ENCODE assay signal across 1 cellular context in genomic region chr2:105037572-105038382, GRCh38.
A peak's percentile ranks its signal among the peaks of the same experiment; 100 is the strongest.
TF ChIP-seq lines count a peak whose summit lies in the region.

Gene MRPS9, plus strand, starts transcription at chr2:105038069. Its CDS starts 24 bp downstream, at chr2:105038093.

TF ChIP-seq in HepG2, 621 proteins besides CTCF, POLR2A, EP300 and RAD21 (continued from another document and continues in another):
- TF ChIP-seq FOXP1 (IDR thresholded peaks at IDR 0.05) (no peak), FOXP1 (CRISPR knock-in tag; IDR thresholded peaks at IDR 0.05) (no peak; the same call in 1 of the 2 replicates), HMG20A (CRISPR knock-in tag; IDR thresholded peaks at IDR 0.05; ENCODE audit: borderline replicate concordance) (no peak), KDM2A (CRISPR knock-in tag; IDR thresholded peaks at IDR 0.05; ENCODE audit: borderline replicate concordance, low read depth) (peak; percentile 86), SOX5 (CRISPR knock-in tag; IDR thresholded peaks at IDR 0.05; ENCODE audit: borderline replicate concordance) (no peak), ZNF451 (CRISPR knock-in tag; IDR thresholded peaks at IDR 0.05) (no peak), ZNF619 (CRISPR knock-in tag; IDR thresholded peaks at IDR 0.05) (peak; percentile 93), ARID2 (CRISPR knock-in tag; IDR thresholded peaks at IDR 0.05; ENCODE audit: borderline replicate concordance) (peak; percentile 85), ZFP82 (CRISPR knock-in tag; IDR thresholded peaks at IDR 0.05; ENCODE audit: borderline replicate concordance) (peak; percentile 75; the same call in 1 of the 2 replicates), ZNF24 (IDR thresholded peaks at IDR 0.05) (no peak), CHD4 (IDR thresholded peaks at IDR 0.05; ENCODE audit: borderline replicate concordance, low read length) (no peak), ATF5 (CRISPR knock-in tag; IDR thresholded peaks at IDR 0.05; ENCODE audit: low read depth) (0 out of 2 replicates have a peak, but pooled peaks have one; percentile 43), ZNF510 (CRISPR knock-in tag; IDR thresholded peaks at IDR 0.05; ENCODE audit: low read depth) (peak; percentile 83; the same call in 1 of the 2 replicates), BRCA1 (CRISPR knock-in tag; IDR thresholded peaks at IDR 0.05) (no peak), ZNF441 (CRISPR knock-in tag; IDR thresholded peaks at IDR 0.05; ENCODE audit: borderline replicate concordance) (peak; percentile 18; the same call in 1 of the 2 replicates), ZNF446 (CRISPR knock-in tag; IDR thresholded peaks at IDR 0.05) (no peak), ZEB1 (IDR thresholded peaks at IDR 0.05; ENCODE audit: insufficient replicate concordance, low read depth) (no peak), ZBTB7A (CRISPR knock-in tag; IDR thresholded peaks at IDR 0.05) (no peak), TMF1 (CRISPR knock-in tag; IDR thresholded peaks at IDR 0.05; ENCODE audit: low read depth) (0 out of 2 replicates have a peak, but pooled peaks have one; percentile 24), SIX4 (CRISPR knock-in tag; IDR thresholded peaks at IDR 0.05) (no peak), MIER3 (CRISPR knock-in tag; IDR thresholded peaks at IDR 0.05; ENCODE audit: borderline replicate concordance) (peak; percentile 62; the same call in 1 of the 2 replicates), ELF4 (CRISPR knock-in tag; IDR thresholded peaks at IDR 0.05; ENCODE audit: borderline replicate concordance) (no peak), ZNF234 (CRISPR knock-in tag; conservative IDR thresholded peaks at IDR 0.05) (no peak), HNF4A (CRISPR knock-in tag; IDR thresholded peaks at IDR 0.05) (no peak), ZBTB33 (CRISPR knock-in tag; IDR thresholded peaks at IDR 0.05) (no peak), NR3C1 (CRISPR knock-in tag; IDR thresholded peaks at IDR 0.05) (no peak), NAIF1 (CRISPR knock-in tag; IDR thresholded peaks at IDR 0.05; ENCODE audit: borderline replicate concordance) (no peak), FOXA3 (CRISPR knock-in tag; IDR thresholded peaks at IDR 0.05) (no peak; the same call in 1 of the 2 replicates), KDM3A (CRISPR knock-in tag; IDR thresholded peaks at IDR 0.05; ENCODE audit: low read depth) (peak; percentile 16; the same call in 1 of the 2 replicates), ATAD3A (CRISPR knock-in tag; IDR thresholded peaks at IDR 0.05) (0 out of 2 replicates have a peak, but pooled peaks have one; percentile 27), TCF12 (IDR thresholded peaks at IDR 0.05) (no peak), TCF12 (CRISPR knock-in tag; IDR thresholded peaks at IDR 0.05) (peak; percentile 84; the same call in 1 of the 2 replicates), PLRG1 (conservative IDR thresholded peaks at IDR 0.05) (no peak), CCDC6 (CRISPR knock-in tag; IDR thresholded peaks at IDR 0.05) (no peak), KMT2A (CRISPR knock-in tag; IDR thresholded peaks at IDR 0.05) (no peak; the same call in none of the 2 replicates), FOXM1 (CRISPR knock-in tag; IDR thresholded peaks at IDR 0.05) (no peak), LBX2 (CRISPR knock-in tag; IDR thresholded peaks at IDR 0.05; ENCODE audit: borderline replicate concordance) (peak; percentile 47; the same call in 1 of the 2 replicates), HHEX (CRISPR knock-in tag; IDR thresholded peaks at IDR 0.05) (peak; percentile 37; the same call in 1 of the 2 replicates), ZNF781 (CRISPR knock-in tag; IDR thresholded peaks at IDR 0.05; ENCODE audit: borderline replicate concordance, not compliant biosample characterization) (peak; percentile 85)
- TF ChIP-seq, protein P1, sequence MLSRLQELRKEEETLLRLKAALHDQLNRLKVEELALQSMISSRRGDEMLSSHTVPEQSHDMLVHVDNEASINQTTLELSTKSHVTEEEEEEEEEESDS (CRISPR knock-in tag; IDR thresholded peaks at IDR 0.05; ENCODE audit: borderline replicate concordance) = peak; percentile 47; the same call in 1 of the 2 replicates
- TF ChIP-seq, protein P2, sequence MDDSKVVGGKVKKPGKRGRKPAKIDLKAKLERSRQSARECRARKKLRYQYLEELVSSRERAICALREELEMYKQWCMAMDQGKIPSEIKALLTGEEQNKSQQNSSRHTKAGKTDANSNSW (CRISPR knock-in tag; IDR thresholded peaks at IDR 0.05; ENCODE audit: borderline replicate concordance) = no peak; the same call in 1 of the 2 replicates
- TF ChIP-seq, protein P3, sequence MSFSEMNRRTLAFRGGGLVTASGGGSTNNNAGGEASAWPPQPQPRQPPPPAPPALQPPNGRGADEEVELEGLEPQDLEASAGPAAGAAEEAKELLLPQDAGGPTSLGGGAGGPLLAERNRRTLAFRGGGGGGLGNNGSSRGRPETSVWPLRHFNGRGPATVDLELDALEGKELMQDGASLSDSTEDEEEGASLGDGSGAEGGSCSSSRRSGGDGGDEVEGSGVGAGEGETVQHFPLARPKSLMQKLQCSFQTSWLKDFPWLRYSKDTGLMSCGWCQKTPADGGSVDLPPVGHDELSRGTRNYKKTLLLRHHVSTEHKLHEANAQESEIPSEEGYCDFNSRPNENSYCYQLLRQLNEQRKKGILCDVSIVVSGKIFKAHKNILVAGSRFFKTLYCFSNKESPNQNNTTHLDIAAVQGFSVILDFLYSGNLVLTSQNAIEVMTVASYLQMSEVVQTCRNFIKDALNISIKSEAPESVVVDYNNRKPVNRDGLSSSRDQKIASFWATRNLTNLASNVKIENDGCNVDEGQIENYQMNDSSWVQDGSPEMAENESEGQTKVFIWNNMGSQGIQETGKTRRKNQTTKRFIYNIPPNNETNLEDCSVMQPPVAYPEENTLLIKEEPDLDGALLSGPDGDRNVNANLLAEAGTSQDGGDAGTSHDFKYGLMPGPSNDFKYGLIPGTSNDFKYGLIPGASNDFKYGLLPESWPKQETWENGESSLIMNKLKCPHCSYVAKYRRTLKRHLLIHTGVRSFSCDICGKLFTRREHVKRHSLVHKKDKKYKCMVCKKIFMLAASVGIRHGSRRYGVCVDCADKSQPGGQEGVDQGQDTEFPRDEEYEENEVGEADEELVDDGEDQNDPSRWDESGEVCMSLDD (CRISPR knock-in tag; IDR thresholded peaks at IDR 0.05; ENCODE audit: borderline replicate concordance) = no peak
- TF ChIP-seq, protein P4, sequence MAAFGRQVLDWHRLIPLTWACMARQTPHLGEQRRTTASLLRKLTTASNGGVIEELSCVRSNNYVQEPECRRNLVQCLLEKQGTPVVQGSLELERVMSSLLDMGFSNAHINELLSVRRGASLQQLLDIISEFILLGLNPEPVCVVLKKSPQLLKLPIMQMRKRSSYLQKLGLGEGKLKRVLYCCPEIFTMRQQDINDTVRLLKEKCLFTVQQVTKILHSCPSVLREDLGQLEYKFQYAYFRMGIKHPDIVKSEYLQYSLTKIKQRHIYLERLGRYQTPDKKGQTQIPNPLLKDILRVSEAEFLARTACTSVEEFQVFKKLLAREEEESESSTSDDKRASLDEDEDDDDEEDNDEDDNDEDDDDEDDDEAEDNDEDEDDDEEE (CRISPR knock-in tag; IDR thresholded peaks at IDR 0.05) = peak; percentile 68; the same call in 1 of the 2 replicates
- TF ChIP-seq, protein P5, sequence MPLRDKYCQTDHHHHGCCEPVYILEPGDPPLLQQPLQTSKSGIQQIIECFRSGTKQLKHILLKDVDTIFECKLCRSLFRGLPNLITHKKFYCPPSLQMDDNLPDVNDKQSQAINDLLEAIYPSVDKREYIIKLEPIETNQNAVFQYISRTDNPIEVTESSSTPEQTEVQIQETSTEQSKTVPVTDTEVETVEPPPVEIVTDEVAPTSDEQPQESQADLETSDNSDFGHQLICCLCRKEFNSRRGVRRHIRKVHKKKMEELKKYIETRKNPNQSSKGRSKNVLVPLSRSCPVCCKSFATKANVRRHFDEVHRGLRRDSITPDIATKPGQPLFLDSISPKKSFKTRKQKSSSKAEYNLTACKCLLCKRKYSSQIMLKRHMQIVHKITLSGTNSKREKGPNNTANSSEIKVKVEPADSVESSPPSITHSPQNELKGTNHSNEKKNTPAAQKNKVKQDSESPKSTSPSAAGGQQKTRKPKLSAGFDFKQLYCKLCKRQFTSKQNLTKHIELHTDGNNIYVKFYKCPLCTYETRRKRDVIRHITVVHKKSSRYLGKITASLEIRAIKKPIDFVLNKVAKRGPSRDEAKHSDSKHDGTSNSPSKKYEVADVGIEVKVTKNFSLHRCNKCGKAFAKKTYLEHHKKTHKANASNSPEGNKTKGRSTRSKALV (CRISPR knock-in tag; IDR thresholded peaks at IDR 0.05) = no peak
- TF ChIP-seq, protein P6, sequence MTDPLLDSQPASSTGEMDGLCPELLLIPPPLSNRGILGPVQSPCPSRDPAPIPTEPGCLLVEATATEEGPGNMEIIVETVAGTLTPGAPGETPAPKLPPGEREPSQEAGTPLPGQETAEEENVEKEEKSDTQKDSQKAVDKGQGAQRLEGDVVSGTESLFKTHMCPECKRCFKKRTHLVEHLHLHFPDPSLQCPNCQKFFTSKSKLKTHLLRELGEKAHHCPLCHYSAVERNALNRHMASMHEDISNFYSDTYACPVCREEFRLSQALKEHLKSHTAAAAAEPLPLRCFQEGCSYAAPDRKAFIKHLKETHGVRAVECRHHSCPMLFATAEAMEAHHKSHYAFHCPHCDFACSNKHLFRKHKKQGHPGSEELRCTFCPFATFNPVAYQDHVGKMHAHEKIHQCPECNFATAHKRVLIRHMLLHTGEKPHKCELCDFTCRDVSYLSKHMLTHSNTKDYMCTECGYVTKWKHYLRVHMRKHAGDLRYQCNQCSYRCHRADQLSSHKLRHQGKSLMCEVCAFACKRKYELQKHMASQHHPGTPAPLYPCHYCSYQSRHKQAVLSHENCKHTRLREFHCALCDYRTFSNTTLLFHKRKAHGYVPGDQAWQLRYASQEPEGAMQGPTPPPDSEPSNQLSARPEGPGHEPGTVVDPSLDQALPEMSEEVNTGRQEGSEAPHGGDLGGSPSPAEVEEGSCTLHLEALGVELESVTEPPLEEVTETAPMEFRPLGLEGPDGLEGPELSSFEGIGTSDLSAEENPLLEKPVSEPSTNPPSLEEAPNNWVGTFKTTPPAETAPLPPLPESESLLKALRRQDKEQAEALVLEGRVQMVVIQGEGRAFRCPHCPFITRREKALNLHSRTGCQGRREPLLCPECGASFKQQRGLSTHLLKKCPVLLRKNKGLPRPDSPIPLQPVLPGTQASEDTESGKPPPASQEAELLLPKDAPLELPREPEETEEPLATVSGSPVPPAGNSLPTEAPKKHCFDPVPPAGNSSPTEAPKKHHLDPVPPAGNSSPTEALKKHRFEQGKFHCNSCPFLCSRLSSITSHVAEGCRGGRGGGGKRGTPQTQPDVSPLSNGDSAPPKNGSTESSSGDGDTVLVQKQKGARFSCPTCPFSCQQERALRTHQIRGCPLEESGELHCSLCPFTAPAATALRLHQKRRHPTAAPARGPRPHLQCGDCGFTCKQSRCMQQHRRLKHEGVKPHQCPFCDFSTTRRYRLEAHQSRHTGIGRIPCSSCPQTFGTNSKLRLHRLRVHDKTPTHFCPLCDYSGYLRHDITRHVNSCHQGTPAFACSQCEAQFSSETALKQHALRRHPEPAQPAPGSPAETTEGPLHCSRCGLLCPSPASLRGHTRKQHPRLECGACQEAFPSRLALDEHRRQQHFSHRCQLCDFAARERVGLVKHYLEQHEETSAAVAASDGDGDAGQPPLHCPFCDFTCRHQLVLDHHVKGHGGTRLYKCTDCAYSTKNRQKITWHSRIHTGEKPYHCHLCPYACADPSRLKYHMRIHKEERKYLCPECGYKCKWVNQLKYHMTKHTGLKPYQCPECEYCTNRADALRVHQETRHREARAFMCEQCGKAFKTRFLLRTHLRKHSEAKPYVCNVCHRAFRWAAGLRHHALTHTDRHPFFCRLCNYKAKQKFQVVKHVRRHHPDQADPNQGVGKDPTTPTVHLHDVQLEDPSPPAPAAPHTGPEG (CRISPR knock-in tag; IDR thresholded peaks at IDR 0.05) = no peak
- TF ChIP-seq, protein P7, sequence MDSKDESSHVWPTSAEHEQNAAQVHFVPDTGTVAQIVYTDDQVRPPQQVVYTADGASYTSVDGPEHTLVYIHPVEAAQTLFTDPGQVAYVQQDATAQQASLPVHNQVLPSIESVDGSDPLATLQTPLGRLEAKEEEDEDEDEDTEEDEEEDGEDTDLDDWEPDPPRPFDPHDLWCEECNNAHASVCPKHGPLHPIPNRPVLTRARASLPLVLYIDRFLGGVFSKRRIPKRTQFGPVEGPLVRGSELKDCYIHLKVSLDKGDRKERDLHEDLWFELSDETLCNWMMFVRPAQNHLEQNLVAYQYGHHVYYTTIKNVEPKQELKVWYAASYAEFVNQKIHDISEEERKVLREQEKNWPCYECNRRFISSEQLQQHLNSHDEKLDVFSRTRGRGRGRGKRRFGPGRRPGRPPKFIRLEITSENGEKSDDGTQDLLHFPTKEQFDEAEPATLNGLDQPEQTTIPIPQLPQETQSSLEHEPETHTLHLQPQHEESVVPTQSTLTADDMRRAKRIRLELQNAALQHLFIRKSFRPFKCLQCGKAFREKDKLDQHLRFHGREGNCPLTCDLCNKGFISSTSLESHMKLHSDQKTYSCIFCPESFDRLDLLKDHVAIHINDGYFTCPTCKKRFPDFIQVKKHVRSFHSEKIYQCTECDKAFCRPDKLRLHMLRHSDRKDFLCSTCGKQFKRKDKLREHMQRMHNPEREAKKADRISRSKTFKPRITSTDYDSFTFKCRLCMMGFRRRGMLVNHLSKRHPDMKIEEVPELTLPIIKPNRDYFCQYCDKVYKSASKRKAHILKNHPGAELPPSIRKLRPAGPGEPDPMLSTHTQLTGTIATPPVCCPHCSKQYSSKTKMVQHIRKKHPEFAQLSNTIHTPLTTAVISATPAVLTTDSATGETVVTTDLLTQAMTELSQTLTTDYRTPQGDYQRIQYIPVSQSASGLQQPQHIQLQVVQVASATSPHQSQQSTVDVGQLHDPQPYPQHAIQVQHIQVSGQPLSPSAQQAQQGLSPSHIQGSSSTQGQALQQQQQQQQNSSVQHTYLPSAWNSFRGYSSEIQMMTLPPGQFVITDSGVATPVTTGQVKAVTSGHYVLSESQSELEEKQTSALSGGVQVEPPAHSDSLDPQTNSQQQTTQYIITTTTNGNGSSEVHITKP (CRISPR knock-in tag; IDR thresholded peaks at IDR 0.05; ENCODE audit: low read depth) = 0 out of 2 replicates have a peak, but pooled peaks have one; percentile 22
